In genomic region chr10:111705026-111705425, GRCh38 we compare ENCODE assay signal across 15 cellular contexts.
"Had no signal": no experiment of that assay in that cellular context is flagged by ENCODE, and none has a peak within 500 bp of the region (broad histone marks: within the 10 kb centered on the region; RNA-seq: fewer than 3 reads in every experiment).

No MANE protein-coding gene starts in this region.

- DNase-seq: activated B cell treated with CpG ODN at 0.5 μM for 24 hours; activated CD4-positive, alpha-beta T cell treated with anti-CD3 and anti-CD28 coated beads, Interleukin-2, amount 50 U/mL, for 1 hour; activated T-cell treated with anti-CD3 and anti-CD28 coated beads, Interleukin-2, amount 50 U/mL, for 1 hour; amniotic stem cell; brain microvascular endothelial cell; cerebellar nuclear complex; dermis blood vessel endothelial cell; endodermal cell; kidney; left ventricle myocardium inferior; mesendoderm; pancreas; thyroid gland had no signal

- H3K4me3 ChIP-seq: gastroesophageal sphincter, left ventricle myocardium inferior, pancreas, skin epidermis, thyroid gland had no signal

- H3K36me3 ChIP-seq: brain microvascular endothelial cell, gastroesophageal sphincter, left ventricle myocardium inferior, pancreas, thyroid gland had no signal

- H3K4me1 ChIP-seq: gastroesophageal sphincter, left ventricle myocardium inferior, pancreas, thyroid gland had no signal

- H3K27me3 ChIP-seq: brain microvascular endothelial cell, gastroesophageal sphincter, pancreas, thyroid gland had no signal

- H3K27ac ChIP-seq: brain microvascular endothelial cell, gastroesophageal sphincter, left ventricle myocardium inferior, pancreas, thyroid gland had no signal

- H3K9me3 ChIP-seq: gastroesophageal sphincter, left ventricle myocardium inferior, pancreas, thyroid gland had no signal
